ENCODE assay signal across 18 cellular contexts in genomic region chr19:3830841-3831589, GRCh38. TPM values are rescaled to one million over a fixed set of nuclear protein-coding genes. Genes with fewer than 3 reads are reported as not detected.
DNase-seq lines count a peak whose midpoint lies in the region; ATAC-seq, FAIRE-seq and TF ChIP-seq lines count a peak whose summit lies in the region.
"Had no signal": no experiment of that assay in that cellular context is flagged by ENCODE, and none has a peak within 500 bp of the region (broad histone marks: within the 10 kb centered on the region; RNA-seq: fewer than 3 reads in every experiment).

No MANE protein-coding gene starts in this region.

- POLR2A ChIA-PET in HepG2 (lab: Yijun Ruan, JAX) = no interaction called here
- POLR2A ChIA-PET in HEK293 (lab: Yijun Ruan, JAX) = no interaction called here

- H3K4me3 ChIP-seq in HepG2 (replicated peaks in 1 of 3; ENCODE audit: insufficient read depth in 1 of 3, low read depth in 2 of 3, low read length in 3 of 3) = no peak overlapping the region
- no peak overlapping the region for H3K4me3 ChIP-seq in right lobe of liver
- H3K4me3 ChIP-seq in HEK293 (ENCODE audit: low read depth, low read length) = no peak overlapping the region
- H3K4me3 ChIP-seq: HAP-1, PC-9, SJSA1 had no signal

- CTCF ChIA-PET in HepG2 (lab: Yijun Ruan, JAX; ENCODE audit: low intra/inter-chr PET ratio, low total read pairs) (no interaction called here), HEK293 (lab: Yijun Ruan, JAX) (interaction anchor here (0.7 to 3.3 kb wide), 4 partner anchors 9 to 15 kb away, joined by 3 to 16 read pairs (median 3); no protein-coding TSS in a partner anchor)

- no peak overlapping the region for H3K9ac ChIP-seq in HepG2 (ENCODE audit: insufficient read depth, low read depth, low read length)

- no peak overlapping the region for H3K4me2 ChIP-seq in HepG2 (ENCODE audit: low read depth, low read length)
- H3K4me2 ChIP-seq: PC-9 had no signal

- no peak for DNase-seq in HepG2 (ENCODE audit: low spot score)
- no peak for DNase-seq in right lobe of liver
- DNase-seq in glutamatergic neuron = peak; percentile 89
- no peak for DNase-seq in NCI-H1694 (lab: John Stamatoyannopoulos, UW)
- no peak for DNase-seq in MV-4-11 (lab: John Stamatoyannopoulos, UW)
- no peak for DNase-seq in globus pallidus (ENCODE audit: low spot score)
- DNase-seq: ACHN; Calu3; CD4-positive, alpha-beta memory T cell; IMR-90; Kasumi-1; NCI-H2029; NCI-H345; NCI-H526 treated with DMSO at 0.1 percent for 48 hours; PC-9 had no signal

- H3K9me3 Mint-ChIP-seq in glutamatergic neuron (ENCODE audit: unreplicated experiment) = no peaks in the 10 kb centered on the region
- H3K9me3 Mint-ChIP-seq: CD4-positive, alpha-beta memory T cell had no signal

- TF ChIP-seq CTCF in HepG2 (CRISPR knock-in tag; IDR thresholded peaks at IDR 0.05) = no peak
- no peak for TF ChIP-seq CTCF in right lobe of liver (IDR thresholded peaks at IDR 0.05)
- TF ChIP-seq CTCF in HEK293 (tag by site-specific recombination; IDR thresholded peaks at IDR 0.05) = no peak
- no peak for TF ChIP-seq CTCF in glutamatergic neuron (IDR thresholded peaks at IDR 0.05; ENCODE audit: partially characterized antibody, unreplicated experiment)

- H3K27me3 ChIP-seq in HepG2 (ENCODE audit: control insufficient read depth in 1 of 2, insufficient read depth in 2 of 2, low read length in 2 of 2) (peaks cover 3 to 24% of the 10 kb centered on the region in 2 experiments; a peak in 4 of 5 replicates), right lobe of liver (no peaks in the 10 kb centered on the region)

- H3K36me3 ChIP-seq in HepG2 (replicated peaks in 1 of 2; ENCODE audit: control insufficient read depth in 1 of 2, insufficient read depth in 2 of 2, low read length in 2 of 2) (no peaks in the 10 kb centered on the region), right lobe of liver (no peaks in the 10 kb centered on the region), HEK293 (ENCODE audit: control insufficient read depth in 2 of 2, insufficient read depth in 1 of 2, low read length in 2 of 2) (no peaks in the 10 kb centered on the region)
- H3K36me3 ChIP-seq: HAP-1, SJSA1 had no signal

- WGBS in HepG2 (ENCODE audit: low lambda C conversion rate) = 52% methylated on average over 37 of the region's 39 CpGs
- 69% methylated on average over 10 of the region's 39 CpGs for WGBS in right lobe of liver (ENCODE audit: insufficient coverage, low coverage, low lambda C conversion rate, missing lambda C conversion rate)

- FAIRE-seq in HepG2 (lab: Jason Lieb, UNC) = no peak

- intact Hi-C loops in HepG2 (cut with micrococcal nuclease; ENCODE audit: unreplicated experiment) = no loop called here
- intact Hi-C loops in right lobe of liver (cut with DNase I) = no loop called here

- TF ChIP-seq POLR2A in HepG2 (IDR thresholded peaks at IDR 0.05; ENCODE audit: insufficient read depth in 1 of 2, low read depth in 2 of 2, low read length in 2 of 2) (no peak), right lobe of liver (IDR thresholded peaks at IDR 0.05) (no peak)

- H3K4me1 ChIP-seq in HepG2 (ENCODE audit: insufficient read depth, low read length) = no peaks in the 10 kb centered on the region
- no peaks in the 10 kb centered on the region for H3K4me1 ChIP-seq in right lobe of liver
- H3K4me1 ChIP-seq in HEK293 (ENCODE audit: control insufficient read depth, insufficient read depth, low read length) = no peaks in the 10 kb centered on the region
- H3K4me1 ChIP-seq: HAP-1, SJSA1 had no signal

- H3K79me2 ChIP-seq in HepG2 (ENCODE audit: insufficient read depth, low read length) = no peaks in the 10 kb centered on the region

- no peaks in the 10 kb centered on the region for H3K36me3 Mint-ChIP-seq in glutamatergic neuron (ENCODE audit: unreplicated experiment)
- H3K36me3 Mint-ChIP-seq: CD4-positive, alpha-beta memory T cell had no signal

- no TSS peak for BruUV-seq in HepG2 (replicated peaks; lab: Mats Ljungman, UMichigan)

- no peaks in the 10 kb centered on the region for H3K9me3 ChIP-seq in HepG2 (ENCODE audit: low read length)
- no peaks in the 10 kb centered on the region for H3K9me3 ChIP-seq in right lobe of liver
- H3K9me3 ChIP-seq in HEK293 (ENCODE audit: control insufficient read depth, insufficient read depth, low read depth, low read length) = no peaks in the 10 kb centered on the region
- H3K9me3 ChIP-seq: HAP-1, SJSA1 had no signal

- peak overlapping the region; percentile 90 for H3K27ac Mint-ChIP-seq in glutamatergic neuron (ENCODE audit: unreplicated experiment)
- H3K27ac Mint-ChIP-seq: CD4-positive, alpha-beta memory T cell had no signal

- no peaks in the 10 kb centered on the region for H4K20me1 ChIP-seq in HepG2 (ENCODE audit: insufficient read depth, low read length)

- TF ChIP-seq EP300 in HepG2 (IDR thresholded peaks at IDR 0.05; ENCODE audit: low read depth in 2 of 2, low read length in 2 of 2) = no peak
- no peak for TF ChIP-seq EP300 in HepG2 (CRISPR knock-in tag; IDR thresholded peaks at IDR 0.05; ENCODE audit: borderline replicate concordance)

- peaks cover 2% of the 10 kb centered on the region for H3K27me3 Mint-ChIP-seq in glutamatergic neuron (ENCODE audit: unreplicated experiment)

- in situ Hi-C loops in HepG2 (cut with HindIII; ENCODE audit: extremely low pct_ligation_motif_present, low pct_unique_long_range_greater_than_20kb) = no loop called here

- no peak for TF ChIP-seq RAD21 in HepG2 (CRISPR knock-in tag; IDR thresholded peaks at IDR 0.05)

- peaks cover 12% of the 10 kb centered on the region for H3K4me1 Mint-ChIP-seq in glutamatergic neuron (ENCODE audit: low read depth, unreplicated experiment)

- ATAC-seq in HepG2 = no peak
- ATAC-seq in right lobe of liver = no peak

- peak overlapping the region; percentile 64 for H3K4me3 Mint-ChIP-seq in glutamatergic neuron (ENCODE audit: unreplicated experiment)
- H3K4me3 Mint-ChIP-seq: CD4-positive, alpha-beta memory T cell had no signal

- no peak overlapping the region for H3K27ac ChIP-seq in HepG2 (ENCODE audit: extremely low read length, insufficient read depth, low read length)
- H3K27ac ChIP-seq in right lobe of liver = no peak overlapping the region
- H3K27ac ChIP-seq in HEK293 (ENCODE audit: extremely low read depth, low read depth, low read length) = no peak overlapping the region
- H3K27ac ChIP-seq: PC-9, SJSA1 had no signal

- no peak overlapping the region for H2AFZ ChIP-seq in HepG2 (ENCODE audit: low read length)
- H2AFZ ChIP-seq: PC-9 had no signal

RNA-seq across cellular contexts. Expression of gene ZFR2, which starts 37.8 kb away (rescaled TPM):
- total RNA-seq in HepG2 (2016; rRNA removed; fragmentation: Illumina TruSeq; extraction: Trizol) (0.69 and 1.00 TPM in 2 replicates), right lobe of liver (not detected), glutamatergic neuron (ENCODE audit: unreplicated experiment) (8.9 TPM)
- total RNA-seq in HepG2 (2016; cell fraction: cytosol; rRNA removed; fragmentation: Illumina TruSeq; extraction: Trizol; ENCODE audit: low read depth) = 0.35 and 1.1 TPM in 2 replicates
- 0.63 and 0.67 TPM in 2 replicates for total RNA-seq in HepG2 (2016; cell fraction: insoluble cytoplasmic fraction; rRNA removed; fragmentation: Illumina TruSeq; extraction: Trizol)
- 1.1 and 1.7 TPM in 2 replicates for total RNA-seq in HepG2 (2016; cell fraction: membrane; rRNA removed; fragmentation: Illumina TruSeq; extraction: Trizol)
- total RNA-seq in HepG2 (2016; cell fraction: nucleus; rRNA removed; fragmentation: Illumina TruSeq; extraction: Trizol) = 0.47 TPM in 1 of 2 replicates, not detected in the other
- polyA plus RNA-seq in HepG2 (2011; rRNA removed) = 0.37 and 0.50 TPM in 2 replicates
- 0.53 and 0.60 TPM in 2 replicates for polyA plus RNA-seq in HepG2 (2011; cell fraction: cytosol; rRNA removed)
- polyA plus RNA-seq in HepG2 (2011; cell fraction: nucleus; rRNA removed) = 1.1 and 1.2 TPM in 2 replicates
- 0.93 and 1.1 TPM in 2 replicates for polyA plus RNA-seq in HepG2 (2012)
- 0.61 and 1.3 TPM in 2 replicates for polyA plus RNA-seq in HepG2 (2016; cell fraction: cytosol; fragmentation: Illumina TruSeq; extraction: Trizol; ENCODE audit: low read depth)
- polyA plus RNA-seq in HepG2 (2016; cell fraction: insoluble cytoplasmic fraction; fragmentation: Illumina TruSeq; extraction: Trizol; ENCODE audit: low read depth) = 0.59 and 1.4 TPM in 2 replicates
- polyA plus RNA-seq in HepG2 (2016; cell fraction: membrane; fragmentation: Illumina TruSeq; extraction: Trizol; ENCODE audit: low read depth) = 0.82 and 1.1 TPM in 2 replicates
- polyA plus RNA-seq in HepG2 (2016; cell fraction: nucleus; fragmentation: Illumina TruSeq; extraction: Trizol; ENCODE audit: insufficient read depth, low read depth) = 0.60 and 2.2 TPM in 2 replicates
- 1.2 TPM in 1 of 2 replicates, not detected in the other for polyA minus RNA-seq in HepG2 (2011; rRNA and poly(A)+ RNA removed; ENCODE audit: low replicate concordance)
- not detected in 2 replicates for polyA minus RNA-seq in HepG2 (2011; cell fraction: cytosol; rRNA and poly(A)+ RNA removed)
- not detected in 2 replicates for polyA minus RNA-seq in HepG2 (2011; cell fraction: nucleus; rRNA and poly(A)+ RNA removed)
- total RNA-seq: Calu3, IMR-90, PC-9, SJSA1 had no signal

RNA-seq across cellular contexts. Expression of gene MATK, which starts 44.8 kb away (rescaled TPM):
- total RNA-seq in HepG2 (2016; rRNA removed; fragmentation: Illumina TruSeq; extraction: Trizol) (not detected in 2 replicates), right lobe of liver (1 to 10 TPM in 3 of 6 experiments, under 1 TPM in 3; 0.49 to 2.5 (median 0.90) TPM), glutamatergic neuron (ENCODE audit: unreplicated experiment) (not detected)
- not detected in 2 replicates for total RNA-seq in HepG2 (2016; cell fraction: cytosol; rRNA removed; fragmentation: Illumina TruSeq; extraction: Trizol; ENCODE audit: low read depth)
- total RNA-seq in HepG2 (2016; cell fraction: insoluble cytoplasmic fraction; rRNA removed; fragmentation: Illumina TruSeq; extraction: Trizol) = not detected in 2 replicates
- total RNA-seq in HepG2 (2016; cell fraction: membrane; rRNA removed; fragmentation: Illumina TruSeq; extraction: Trizol) = not detected in 2 replicates
- total RNA-seq in HepG2 (2016; cell fraction: nucleus; rRNA removed; fragmentation: Illumina TruSeq; extraction: Trizol) = not detected in 2 replicates
- 0.09 TPM in 2 replicates for polyA plus RNA-seq in HepG2 (2011; rRNA removed)
- polyA plus RNA-seq in HepG2 (2011; cell fraction: cytosol; rRNA removed) = 0.11 and 0.14 TPM in 2 replicates
- polyA plus RNA-seq in HepG2 (2011; cell fraction: nucleus; rRNA removed) = 0.32 TPM in 1 of 2 replicates, not detected in the other
- not detected in 2 replicates for polyA plus RNA-seq in HepG2 (2012)
- 0.07 TPM in 1 of 2 replicates, not detected in the other for polyA plus RNA-seq in HepG2 (2016; cell fraction: cytosol; fragmentation: Illumina TruSeq; extraction: Trizol; ENCODE audit: low read depth)
- not detected in 2 replicates for polyA plus RNA-seq in HepG2 (2016; cell fraction: insoluble cytoplasmic fraction; fragmentation: Illumina TruSeq; extraction: Trizol; ENCODE audit: low read depth)
- polyA plus RNA-seq in HepG2 (2016; cell fraction: membrane; fragmentation: Illumina TruSeq; extraction: Trizol; ENCODE audit: low read depth) = not detected in 2 replicates
- polyA plus RNA-seq in HepG2 (2016; cell fraction: nucleus; fragmentation: Illumina TruSeq; extraction: Trizol; ENCODE audit: insufficient read depth, low read depth) = not detected in 2 replicates
- polyA minus RNA-seq in HepG2 (2011; rRNA and poly(A)+ RNA removed; ENCODE audit: low replicate concordance) = 0.42 and 31.9 TPM in 2 replicates
- polyA minus RNA-seq in HepG2 (2011; cell fraction: cytosol; rRNA and poly(A)+ RNA removed) = 0.70 TPM in 1 of 2 replicates, not detected in the other
- polyA minus RNA-seq in HepG2 (2011; cell fraction: nucleus; rRNA and poly(A)+ RNA removed) = not detected in 2 replicates
- total RNA-seq: Calu3, IMR-90, PC-9, SJSA1 had no signal
- polyA plus RNA-seq: IMR-90 had no signal

RNA-seq across cellular contexts. Expression of gene ATCAY, which starts 49.5 kb away (rescaled TPM):
- total RNA-seq in HepG2 (2016; rRNA removed; fragmentation: Illumina TruSeq; extraction: Trizol) = not detected in 2 replicates
- total RNA-seq in HepG2 (2016; cell fraction: cytosol; rRNA removed; fragmentation: Illumina TruSeq; extraction: Trizol; ENCODE audit: low read depth) = not detected in 2 replicates
- total RNA-seq in HepG2 (2016; cell fraction: insoluble cytoplasmic fraction; rRNA removed; fragmentation: Illumina TruSeq; extraction: Trizol) = not detected in 2 replicates
- total RNA-seq in HepG2 (2016; cell fraction: membrane; rRNA removed; fragmentation: Illumina TruSeq; extraction: Trizol) = not detected in 2 replicates
- not detected in 2 replicates for total RNA-seq in HepG2 (2016; cell fraction: nucleus; rRNA removed; fragmentation: Illumina TruSeq; extraction: Trizol)
- polyA plus RNA-seq in HepG2 (2011; rRNA removed) = not detected in 2 replicates
- polyA plus RNA-seq in HepG2 (2011; cell fraction: cytosol; rRNA removed) = not detected in 2 replicates
- not detected in 2 replicates for polyA plus RNA-seq in HepG2 (2011; cell fraction: nucleus; rRNA removed)
- polyA plus RNA-seq in HepG2 (2012) = not detected in 2 replicates
- polyA plus RNA-seq in HepG2 (2016; cell fraction: cytosol; fragmentation: Illumina TruSeq; extraction: Trizol; ENCODE audit: low read depth) = not detected in 2 replicates
- not detected in 2 replicates for polyA plus RNA-seq in HepG2 (2016; cell fraction: insoluble cytoplasmic fraction; fragmentation: Illumina TruSeq; extraction: Trizol; ENCODE audit: low read depth)
- not detected in 2 replicates for polyA plus RNA-seq in HepG2 (2016; cell fraction: membrane; fragmentation: Illumina TruSeq; extraction: Trizol; ENCODE audit: low read depth)
- polyA plus RNA-seq in HepG2 (2016; cell fraction: nucleus; fragmentation: Illumina TruSeq; extraction: Trizol; ENCODE audit: insufficient read depth, low read depth) = not detected in 2 replicates
- not detected in 2 replicates for polyA minus RNA-seq in HepG2 (2011; rRNA and poly(A)+ RNA removed; ENCODE audit: low replicate concordance)
- not detected in 2 replicates for polyA minus RNA-seq in HepG2 (2011; cell fraction: cytosol; rRNA and poly(A)+ RNA removed)
- polyA minus RNA-seq in HepG2 (2011; cell fraction: nucleus; rRNA and poly(A)+ RNA removed) = not detected in 2 replicates
- total RNA-seq in right lobe of liver = not detected
- total RNA-seq in glutamatergic neuron (ENCODE audit: unreplicated experiment) = 182 TPM
- total RNA-seq: Calu3; CD4-positive, alpha-beta memory T cell; PC-9 had no signal
- polyA plus RNA-seq: CD4-positive, alpha-beta memory T cell had no signal

RNA-seq across cellular contexts. Expression of gene RAX2, which starts 59.0 kb away (rescaled TPM):
- total RNA-seq in HepG2 (2016; rRNA removed; fragmentation: Illumina TruSeq; extraction: Trizol) (not detected in 2 replicates), right lobe of liver (not detected), glutamatergic neuron (ENCODE audit: unreplicated experiment) (not detected)
- total RNA-seq in HepG2 (2016; cell fraction: cytosol; rRNA removed; fragmentation: Illumina TruSeq; extraction: Trizol; ENCODE audit: low read depth) = not detected in 2 replicates
- not detected in 2 replicates for total RNA-seq in HepG2 (2016; cell fraction: insoluble cytoplasmic fraction; rRNA removed; fragmentation: Illumina TruSeq; extraction: Trizol)
- not detected in 2 replicates for total RNA-seq in HepG2 (2016; cell fraction: membrane; rRNA removed; fragmentation: Illumina TruSeq; extraction: Trizol)
- not detected in 2 replicates for total RNA-seq in HepG2 (2016; cell fraction: nucleus; rRNA removed; fragmentation: Illumina TruSeq; extraction: Trizol)
- polyA plus RNA-seq in HepG2 (2011; rRNA removed) = not detected in 2 replicates
- polyA plus RNA-seq in HepG2 (2011; cell fraction: cytosol; rRNA removed) = not detected in 2 replicates
- polyA plus RNA-seq in HepG2 (2011; cell fraction: nucleus; rRNA removed) = not detected in 2 replicates
- polyA plus RNA-seq in HepG2 (2012) = not detected in 2 replicates
- not detected in 2 replicates for polyA plus RNA-seq in HepG2 (2016; cell fraction: cytosol; fragmentation: Illumina TruSeq; extraction: Trizol; ENCODE audit: low read depth)
- polyA plus RNA-seq in HepG2 (2016; cell fraction: insoluble cytoplasmic fraction; fragmentation: Illumina TruSeq; extraction: Trizol; ENCODE audit: low read depth) = not detected in 2 replicates
- polyA plus RNA-seq in HepG2 (2016; cell fraction: membrane; fragmentation: Illumina TruSeq; extraction: Trizol; ENCODE audit: low read depth) = not detected in 2 replicates
- polyA plus RNA-seq in HepG2 (2016; cell fraction: nucleus; fragmentation: Illumina TruSeq; extraction: Trizol; ENCODE audit: insufficient read depth, low read depth) = not detected in 2 replicates
- polyA minus RNA-seq in HepG2 (2011; rRNA and poly(A)+ RNA removed; ENCODE audit: low replicate concordance) = not detected in 2 replicates
- not detected in 2 replicates for polyA minus RNA-seq in HepG2 (2011; cell fraction: cytosol; rRNA and poly(A)+ RNA removed)
- not detected in 2 replicates for polyA minus RNA-seq in HepG2 (2011; cell fraction: nucleus; rRNA and poly(A)+ RNA removed)
- total RNA-seq: Calu3; CD4-positive, alpha-beta memory T cell; IMR-90; PC-9; SJSA1 had no signal
- polyA plus RNA-seq: CD4-positive, alpha-beta memory T cell; IMR-90 had no signal

Comparison
In these comparisons a context has a peak if more than half of its experiments do, and no peak if none do; other contexts are left out.
1. RNA of gene ATCAY, which starts 49.5 kb away (total RNA-seq): 182 TPM in glutamatergic neuron (single experiment); not detected in HepG2 and not detected in right lobe of liver; every median in the first group is over 100 times any median in the second.